Comparison of ENCODE assay signal across 29 cellular contexts in genomic region chr2:156031121-156031520, GRCh38.
"Had no signal": no experiment of that assay in that cellular context is flagged by ENCODE, and none has a peak within 500 bp of the region (broad histone marks: within the 10 kb centered on the region; RNA-seq: fewer than 3 reads in every experiment).

No MANE protein-coding gene starts in this region.

- H3K9me3 ChIP-seq: body of pancreas, colonic mucosa, gastrocnemius medialis had no signal

- H3K4me1 Mint-ChIP-seq: activated CD4-positive, alpha-beta memory T cell treated with anti-CD3 and anti-CD28 coated beads, Interleukin-2, amount 10 ng/mL, durations not matched to agents 7 days and 5 days; activated CD4-positive, alpha-beta T cell treated with anti-CD3 and anti-CD28 coated beads, Interleukin-2, amount 10 ng/mL, durations not matched to agents 7 days and 5 days; activated naive CD4-positive, alpha-beta T cell treated with anti-CD3 and anti-CD28 coated beads, Interleukin-2, amount 10 ng/mL, durations not matched to agents 7 days and 5 days; activated naive CD8-positive, alpha-beta T cell treated with anti-CD3 and anti-CD28 coated beads, Interleukin-2, amount 10 ng/mL, durations not matched to agents 7 days and 5 days; WTC11 had no signal

- H3K27me3 ChIP-seq: body of pancreas, cardiac muscle cell, colonic mucosa, foreskin keratinocyte, gastrocnemius medialis had no signal

- H3K4me3 Mint-ChIP-seq: activated CD4-positive, alpha-beta memory T cell treated with anti-CD3 and anti-CD28 coated beads, Interleukin-2, amount 10 ng/mL, durations not matched to agents 7 days and 5 days; activated CD4-positive, alpha-beta T cell treated with anti-CD3 and anti-CD28 coated beads, Interleukin-2, amount 10 ng/mL, durations not matched to agents 7 days and 5 days; activated naive CD4-positive, alpha-beta T cell treated with anti-CD3 and anti-CD28 coated beads, Interleukin-2, amount 10 ng/mL, durations not matched to agents 7 days and 5 days; activated naive CD8-positive, alpha-beta T cell treated with anti-CD3 and anti-CD28 coated beads, Interleukin-2, amount 10 ng/mL, durations not matched to agents 7 days and 5 days; activated T-cell treated with anti-CD3 and anti-CD28 coated beads, Interleukin-2, amount 50 U/mL, for 24 hours; activated T-cell treated with anti-CD3 and anti-CD28 coated beads, Interleukin-2, amount 50 U/mL, for 72 hours; WTC11 had no signal

- ATAC-seq: activated naive CD4-positive, alpha-beta T cell treated with anti-CD3 and anti-CD28 coated beads, Interleukin-2, amount 50 U/mL, for 72 hours; activated T-cell treated with anti-CD3 and anti-CD28 coated beads, Interleukin-2, amount 50 U/mL, for 72 hours; body of pancreas; esophagus mucosa; foreskin keratinocyte; gastrocnemius medialis; WTC11 had no signal

- H3K36me3 ChIP-seq: cardiac muscle cell, colonic mucosa, gastrocnemius medialis had no signal

- H3K9me3 Mint-ChIP-seq: activated CD4-positive, alpha-beta memory T cell treated with anti-CD3 and anti-CD28 coated beads, Interleukin-2, amount 10 ng/mL, durations not matched to agents 7 days and 5 days; activated naive CD4-positive, alpha-beta T cell treated with anti-CD3 and anti-CD28 coated beads, Interleukin-2, amount 10 ng/mL, durations not matched to agents 7 days and 5 days; activated naive CD4-positive, alpha-beta T cell treated with anti-CD3 and anti-CD28 coated beads, Interleukin-2, amount 50 U/mL, for 72 hours; activated naive CD8-positive, alpha-beta T cell treated with anti-CD3 and anti-CD28 coated beads, Interleukin-2, amount 10 ng/mL, durations not matched to agents 7 days and 5 days; activated T-cell treated with anti-CD3 and anti-CD28 coated beads, Interleukin-2, amount 50 U/mL, for 24 hours; WTC11 had no signal

- H3K27ac Mint-ChIP-seq: activated CD4-positive, alpha-beta memory T cell treated with anti-CD3 and anti-CD28 coated beads, Interleukin-2, amount 10 ng/mL, durations not matched to agents 7 days and 5 days; activated CD4-positive, alpha-beta T cell treated with anti-CD3 and anti-CD28 coated beads, Interleukin-2, amount 10 ng/mL, durations not matched to agents 7 days and 5 days; activated naive CD4-positive, alpha-beta T cell treated with anti-CD3 and anti-CD28 coated beads, Interleukin-2, amount 10 ng/mL, durations not matched to agents 7 days and 5 days; activated naive CD4-positive, alpha-beta T cell treated with anti-CD3 and anti-CD28 coated beads, Interleukin-2, amount 50 U/mL, for 72 hours; activated naive CD8-positive, alpha-beta T cell treated with anti-CD3 and anti-CD28 coated beads, Interleukin-2, amount 10 ng/mL, durations not matched to agents 7 days and 5 days; activated T-cell treated with anti-CD3 and anti-CD28 coated beads, Interleukin-2, amount 50 U/mL, for 24 hours; activated T-cell treated with anti-CD3 and anti-CD28 coated beads, Interleukin-2, amount 50 U/mL, for 72 hours; WTC11 had no signal

- H3K27ac ChIP-seq: body of pancreas, cardiac muscle cell, colonic mucosa, foreskin keratinocyte, gastrocnemius medialis, VCaP had no signal

- H3K36me3 Mint-ChIP-seq: activated naive CD4-positive, alpha-beta T cell treated with anti-CD3 and anti-CD28 coated beads, Interleukin-2, amount 10 ng/mL, durations not matched to agents 7 days and 5 days; activated naive CD4-positive, alpha-beta T cell treated with anti-CD3 and anti-CD28 coated beads, Interleukin-2, amount 50 U/mL, for 72 hours; activated naive CD8-positive, alpha-beta T cell treated with anti-CD3 and anti-CD28 coated beads, Interleukin-2, amount 10 ng/mL, durations not matched to agents 7 days and 5 days; WTC11 had no signal

- H3K4me1 ChIP-seq: body of pancreas, colonic mucosa, foreskin keratinocyte, gastrocnemius medialis had no signal

- H3K27me3 Mint-ChIP-seq: activated CD4-positive, alpha-beta memory T cell treated with anti-CD3 and anti-CD28 coated beads, Interleukin-2, amount 10 ng/mL, durations not matched to agents 7 days and 5 days; activated CD4-positive, alpha-beta T cell treated with anti-CD3 and anti-CD28 coated beads, Interleukin-2, amount 10 ng/mL, durations not matched to agents 7 days and 5 days; activated naive CD4-positive, alpha-beta T cell treated with anti-CD3 and anti-CD28 coated beads, Interleukin-2, amount 10 ng/mL, durations not matched to agents 7 days and 5 days; activated naive CD8-positive, alpha-beta T cell treated with anti-CD3 and anti-CD28 coated beads, Interleukin-2, amount 10 ng/mL, durations not matched to agents 7 days and 5 days; activated T-cell treated with anti-CD3 and anti-CD28 coated beads, Interleukin-2, amount 50 U/mL, for 24 hours had no signal

- H3K4me3 ChIP-seq: body of pancreas, cardiac muscle cell, colonic mucosa, gastrocnemius medialis had no signal

- DNase-seq: activated CD4-positive, alpha-beta memory T cell treated with anti-CD3 and anti-CD28 coated beads, Interleukin-2, amount 10 ng/mL, durations not matched to agents 7 days and 5 days; activated CD4-positive, alpha-beta T cell treated with anti-CD3 and anti-CD28 coated beads for 1 hour; activated CD4-positive, alpha-beta T cell treated with anti-CD3 and anti-CD28 coated beads for 4 hours; activated CD4-positive, alpha-beta T cell treated with anti-CD3 and anti-CD28 coated beads, Interleukin-2, amount 10 ng/mL, durations not matched to agents 7 days and 5 days; activated CD4-positive, alpha-beta T cell treated with anti-CD3 and anti-CD28 coated beads, Interleukin-2, amount 50 U/mL, for 4 hours; activated CD8-positive, alpha-beta memory T cell treated with anti-CD3 and anti-CD28 coated beads, Interleukin-2, amount 50 U/mL, for 48 hours; activated gamma-delta T cell; activated naive CD4-positive, alpha-beta T cell; activated naive CD4-positive, alpha-beta T cell treated with anti-CD3 and anti-CD28 coated beads, Interleukin-2, amount 10 ng/mL, durations not matched to agents 7 days and 5 days; activated naive CD8-positive, alpha-beta T cell treated with anti-CD3 and anti-CD28 coated beads, Interleukin-2, amount 10 ng/mL, durations not matched to agents 7 days and 5 days; activated T-cell treated with anti-CD3 and anti-CD28 coated beads for 4 hours; activated T-cell treated with anti-CD3 and anti-CD28 coated beads, Interleukin-2, amount 50 U/mL, for 24 hours; activated T-cell treated with anti-CD3 and anti-CD28 coated beads, Interleukin-2, amount 50 U/mL, for 72 hours; amniotic stem cell; anterior cingulate cortex; body of pancreas; central memory CD4-positive, alpha-beta T cell; cerebellar nuclear complex; colonic mucosa; effector CD8-positive, alpha-beta T cell; foreskin keratinocyte; gastrocnemius medialis; head of caudate nucleus; T-helper 2 cell had no signal
